ENCODE assay signal across 8 cellular contexts in genomic region chr16:2905241-2905987, GRCh38. TPM values are rescaled to one million over a fixed set of nuclear protein-coding genes. Genes with fewer than 3 reads are reported as not detected.
DNase-seq lines count a peak whose midpoint lies in the region; ATAC-seq and TF ChIP-seq lines count a peak whose summit lies in the region.

No MANE protein-coding gene starts in this region.

- ATAC-seq in HG02678 (IDR thresholded peaks at IDR 0.05; ENCODE audit: unreplicated experiment), result peak; percentile 72

- H3K9me3 ChIP-seq in left ventricle myocardium inferior (replicated peaks), result no peaks in the 10 kb centered on the region

- intact Hi-C loops in left ventricle myocardium inferior (cut with micrococcal nuclease), result no loop called here
- intact Hi-C loops in posterior vena cava (cut with DNase I), result no loop called here

- TF ChIP-seq CTCF in GM12864 (IDR thresholded peaks at IDR 0.05; ENCODE audit: low read depth, low read length, missing control alignments), result no peak
- no peak for TF ChIP-seq CTCF in left ventricle myocardium inferior (IDR thresholded peaks at IDR 0.05; ENCODE audit: borderline replicate concordance)

- DNase-seq in GM12864 (ENCODE audit: low read depth), result peak; percentile 94
- peak; percentile 96 for DNase-seq in NCI-H1417 treated with DMSO at 0.1 percent for 48 hours (lab: John Stamatoyannopoulos, UW)
- peak; percentile 88 for DNase-seq in T follicular helper cell (ENCODE audit: low read depth)
- DNase-seq in amniotic stem cell (lab: John Stamatoyannopoulos, UW), result peak; percentile 100
- DNase-seq in left ventricle myocardium inferior, result peak; percentile 99
- peak; percentile 100 for DNase-seq in posterior vena cava (ENCODE audit: low spot score)
- DNase-seq in ureter (ENCODE audit: low spot score), result peak; percentile 99

- H3K4me3 ChIP-seq in GM12864 (ENCODE audit: low read depth, low read length) (peak overlapping the region; percentile 76), left ventricle myocardium inferior (peak overlapping the region; percentile 97)

- peaks cover 3% of the 10 kb centered on the region for H3K36me3 ChIP-seq in left ventricle myocardium inferior

- peak overlapping the region; percentile 100 for H3K27ac ChIP-seq in left ventricle myocardium inferior (replicated peaks)

- H3K27me3 ChIP-seq in left ventricle myocardium inferior (ENCODE audit: low read depth), result no peaks in the 10 kb centered on the region

- H3K4me1 ChIP-seq in left ventricle myocardium inferior, result peaks cover 30% of the 10 kb centered on the region

RNA-seq across cellular contexts. Expression of gene FLYWCH1, which starts 6.3 kb away (rescaled TPM):
- total RNA-seq in left ventricle myocardium inferior (35.7 TPM), posterior vena cava (10 to 100 TPM; 31.0 to 37.7 TPM), ureter (39.6 TPM)

RNA-seq across cellular contexts. Expression of gene FLYWCH2, which starts 22.4 kb away (rescaled TPM):
- 23.2 TPM for total RNA-seq in left ventricle myocardium inferior
- total RNA-seq in posterior vena cava, result 10 to 100 TPM; 16.0 to 17.6 TPM
- total RNA-seq in ureter, result 23.5 TPM

RNA-seq across cellular contexts. Expression of gene PRSS22, which starts 47.4 kb away (rescaled TPM):
- not detected for total RNA-seq in left ventricle myocardium inferior
- not detected for total RNA-seq in posterior vena cava
- 41.2 TPM for total RNA-seq in ureter

RNA-seq across cellular contexts. Expression of gene KREMEN2, which starts 58.7 kb away (rescaled TPM):
- total RNA-seq in left ventricle myocardium inferior (not detected), posterior vena cava (not detected), ureter (not detected)

Comparison
In these comparisons a context has a peak if more than half of its experiments do, and no peak if none do; other contexts are left out.
1. Peak in every context shown above with its lines: DNase-seq, ATAC-seq, H3K4me3 ChIP-seq and H3K27ac ChIP-seq.
2. RNA of gene PRSS22, which starts 47.4 kb away (total RNA-seq): 41.2 TPM in ureter (single experiment); not detected in left ventricle myocardium inferior (single experiment) and not detected in posterior vena cava; every median in the first group is over 10 times any median in the second.